In the genomic region with DNA sequence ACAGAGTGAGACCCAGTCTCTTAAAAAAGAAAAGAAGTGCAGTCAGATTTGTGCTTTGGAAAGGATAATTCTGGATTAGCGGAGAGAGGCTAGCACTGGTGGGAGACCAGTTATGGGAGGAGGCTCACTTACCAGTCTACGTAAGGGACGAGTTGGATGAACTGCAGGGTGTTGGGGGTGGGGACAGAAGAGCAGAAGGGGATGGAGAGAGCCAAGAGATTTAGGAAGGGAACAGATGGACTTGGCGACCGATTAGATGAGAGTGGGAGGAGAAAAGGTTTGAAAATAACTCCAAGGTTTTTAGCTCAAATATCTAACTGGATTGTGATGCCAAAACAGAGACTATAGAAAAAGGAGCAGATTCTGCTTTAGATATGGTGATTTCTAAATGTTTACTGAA, we compare ENCODE assay signal across 27 cellular contexts.
DNase-seq lines count a peak whose midpoint lies in the region; ATAC-seq and TF ChIP-seq lines count a peak whose summit lies in the region.
"Had no signal": no experiment of that assay in that cellular context is flagged by ENCODE, and none has a peak within 500 bp of the region (broad histone marks: within the 10 kb centered on the region; RNA-seq: fewer than 3 reads in every experiment).

No MANE protein-coding gene starts in this region.

- POLR2A ChIA-PET in activated CD4-positive, alpha-beta memory T cell treated with anti-CD3 and anti-CD28 coated beads for 36 hours (lab: Charles Lee): no interaction called here
- POLR2A ChIA-PET in activated CD4-positive, alpha-beta memory T cell treated with anti-CD3 and anti-CD28 coated beads, Interleukin-2, amount 10 ng/mL, durations not matched to agents 7 days and 5 days (lab: Charles Lee): no interaction called here

- DNase-seq in activated CD4-positive, alpha-beta memory T cell treated with anti-CD3 and anti-CD28 coated beads for 36 hours: no peak
- no peak for DNase-seq in activated CD4-positive, alpha-beta memory T cell treated with anti-CD3 and anti-CD28 coated beads, Interleukin-2, amount 10 ng/mL, durations not matched to agents 7 days and 5 days
- peak; percentile 43 for DNase-seq in NCI-H1694 treated with DMSO at 0.1 percent for 48 hours (lab: John Stamatoyannopoulos, UW)
- peak; percentile 98 for DNase-seq in cerebellar cortex (ENCODE audit: low spot score)
- peak; percentile 19 for DNase-seq in occipital lobe (lab: John Stamatoyannopoulos, UW)
- no peak for DNase-seq in endodermal cell
- DNase-seq in upper lobe of right lung: no peak
- DNase-seq: activated gamma-delta T cell; body of pancreas; CD4-positive, CD25-positive, alpha-beta regulatory T cell; DMS53; GF-D8; lower lobe of right lung; MV-4-11; NCI-H1436 treated with DMSO at 0.1 percent for 48 hours; NCI-H526; pancreas; retina; SHP77; stimulated activated naive CD8-positive, alpha-beta T cell treated with anti-CD3 and anti-CD28 coated beads, Interleukin-15, amount 100 ng/mL, for 72 hours; T-helper 9 cell had no signal

- 96 to 98% methylated on average over 5 of the region's 5 CpGs for WGBS in endodermal cell (ENCODE audit: insufficient coverage in 1 of 2, insufficient read length in 1 of 2), 2 experiments

- H3K4me3 Mint-ChIP-seq in activated CD4-positive, alpha-beta memory T cell treated with anti-CD3 and anti-CD28 coated beads for 36 hours: no peak overlapping the region
- H3K4me3 Mint-ChIP-seq in activated CD4-positive, alpha-beta memory T cell treated with anti-CD3 and anti-CD28 coated beads, Interleukin-2, amount 10 ng/mL, durations not matched to agents 7 days and 5 days: no peak overlapping the region
- no peak overlapping the region for H3K4me3 Mint-ChIP-seq in endodermal cell
- H3K4me3 Mint-ChIP-seq: nephron; stimulated activated naive CD8-positive, alpha-beta T cell treated with anti-CD3 and anti-CD28 coated beads, Interleukin-15, amount 100 ng/mL, for 72 hours; WTC11 had no signal

- H3K27me3 ChIP-seq in endodermal cell (ENCODE audit: control insufficient read depth, insufficient read depth, low read length, poor library complexity, severe bottlenecking) (no peaks in the 10 kb centered on the region), upper lobe of right lung (no peaks in the 10 kb centered on the region)
- H3K27me3 ChIP-seq: body of pancreas, pancreas, tibial nerve had no signal

- H3K36me3 ChIP-seq in endodermal cell (ENCODE audit: control insufficient read depth, insufficient read depth, low read length) (no peaks in the 10 kb centered on the region), upper lobe of right lung (peaks cover 21% of the 10 kb centered on the region)

- intact Hi-C loops in activated CD4-positive, alpha-beta memory T cell treated with anti-CD3 and anti-CD28 coated beads for 36 hours (cut with micrococcal nuclease): no loop called here
- intact Hi-C loops in upper lobe of right lung (cut with DNase I): no loop called here

- H3K4me1 Mint-ChIP-seq in activated CD4-positive, alpha-beta memory T cell treated with anti-CD3 and anti-CD28 coated beads for 36 hours (ENCODE audit: low read depth): peaks cover 15% of the 10 kb centered on the region
- peaks cover 10% of the 10 kb centered on the region for H3K4me1 Mint-ChIP-seq in activated CD4-positive, alpha-beta memory T cell treated with anti-CD3 and anti-CD28 coated beads, Interleukin-2, amount 10 ng/mL, durations not matched to agents 7 days and 5 days
- H3K4me1 Mint-ChIP-seq in endodermal cell: peaks cover 5% of the 10 kb centered on the region
- H3K4me1 Mint-ChIP-seq: WTC11 had no signal

- H3K36me3 Mint-ChIP-seq in activated CD4-positive, alpha-beta memory T cell treated with anti-CD3 and anti-CD28 coated beads for 36 hours: peaks cover 35% of the 10 kb centered on the region
- H3K36me3 Mint-ChIP-seq in activated CD4-positive, alpha-beta memory T cell treated with anti-CD3 and anti-CD28 coated beads, Interleukin-2, amount 10 ng/mL, durations not matched to agents 7 days and 5 days (ENCODE audit: low read depth): peaks cover 51% of the 10 kb centered on the region
- peaks cover 6% of the 10 kb centered on the region for H3K36me3 Mint-ChIP-seq in endodermal cell (ENCODE audit: low read depth)

- TF ChIP-seq CTCF in endodermal cell (conservative IDR thresholded peaks at IDR 0.05) (no peak), upper lobe of right lung (IDR thresholded peaks at IDR 0.05) (no peak)

- H3K4me3 ChIP-seq in endodermal cell (ENCODE audit: low read length) (no peak overlapping the region), upper lobe of right lung (no peak overlapping the region)
- H3K4me3 ChIP-seq: body of pancreas, lower lobe of right lung, pancreas, skin epidermis, tibial nerve had no signal

- H3K27me3 Mint-ChIP-seq in activated CD4-positive, alpha-beta memory T cell treated with anti-CD3 and anti-CD28 coated beads for 36 hours: no peaks in the 10 kb centered on the region
- H3K27me3 Mint-ChIP-seq in activated CD4-positive, alpha-beta memory T cell treated with anti-CD3 and anti-CD28 coated beads, Interleukin-2, amount 10 ng/mL, durations not matched to agents 7 days and 5 days: no peaks in the 10 kb centered on the region
- no peaks in the 10 kb centered on the region for H3K27me3 Mint-ChIP-seq in endodermal cell (ENCODE audit: insufficient read depth)
- H3K27me3 Mint-ChIP-seq: CD4-positive, CD25-positive, alpha-beta regulatory T cell; stimulated activated naive CD8-positive, alpha-beta T cell treated with anti-CD3 and anti-CD28 coated beads, Interleukin-15, amount 100 ng/mL, for 72 hours had no signal

- no peaks in the 10 kb centered on the region for H3K4me1 ChIP-seq in endodermal cell (ENCODE audit: control insufficient read depth, insufficient read depth, low read length)
- no peaks in the 10 kb centered on the region for H3K4me1 ChIP-seq in upper lobe of right lung
- H3K4me1 ChIP-seq: body of pancreas, lower lobe of right lung, pancreas, tibial nerve had no signal

- no peak overlapping the region for H3K9ac ChIP-seq in endodermal cell (ENCODE audit: extremely low read depth, low read length, poor library complexity, severe bottlenecking)

- ATAC-seq in upper lobe of right lung: no peak
- no peak for ATAC-seq in HG03521 (IDR thresholded peaks at IDR 0.05; ENCODE audit: unreplicated experiment)
- ATAC-seq: body of pancreas; lower lobe of right lung; Panc1; pancreas; stimulated activated naive CD8-positive, alpha-beta T cell treated with anti-CD3 and anti-CD28 coated beads, Interleukin-15, amount 100 ng/mL, for 72 hours; WTC11 had no signal

- no peaks in the 10 kb centered on the region for H3K9me3 Mint-ChIP-seq in activated CD4-positive, alpha-beta memory T cell treated with anti-CD3 and anti-CD28 coated beads for 36 hours
- H3K9me3 Mint-ChIP-seq in activated CD4-positive, alpha-beta memory T cell treated with anti-CD3 and anti-CD28 coated beads, Interleukin-2, amount 10 ng/mL, durations not matched to agents 7 days and 5 days: no peaks in the 10 kb centered on the region
- H3K9me3 Mint-ChIP-seq in endodermal cell: no peaks in the 10 kb centered on the region
- H3K9me3 Mint-ChIP-seq: CD4-positive, CD25-positive, alpha-beta regulatory T cell; nephron; stimulated activated naive CD8-positive, alpha-beta T cell treated with anti-CD3 and anti-CD28 coated beads, Interleukin-15, amount 100 ng/mL, for 72 hours; WTC11 had no signal

- no peak overlapping the region for H3K27ac ChIP-seq in endodermal cell (ENCODE audit: low read depth, low read length)
- no peak overlapping the region for H3K27ac ChIP-seq in upper lobe of right lung
- H3K27ac ChIP-seq: body of pancreas, lower lobe of right lung, pancreas, skin epidermis, tibial nerve had no signal

- H3K27ac Mint-ChIP-seq in activated CD4-positive, alpha-beta memory T cell treated with anti-CD3 and anti-CD28 coated beads for 36 hours: peak overlapping the region; percentile 18
- H3K27ac Mint-ChIP-seq in activated CD4-positive, alpha-beta memory T cell treated with anti-CD3 and anti-CD28 coated beads, Interleukin-2, amount 10 ng/mL, durations not matched to agents 7 days and 5 days: no peak overlapping the region
- H3K27ac Mint-ChIP-seq in endodermal cell: no peak overlapping the region
- H3K27ac Mint-ChIP-seq: WTC11 had no signal

- H3K9me3 ChIP-seq in endodermal cell (ENCODE audit: control insufficient read depth, low read length): no peaks in the 10 kb centered on the region
- no peaks in the 10 kb centered on the region for H3K9me3 ChIP-seq in upper lobe of right lung
- H3K9me3 ChIP-seq: body of pancreas, lower lobe of right lung, pancreas, tibial nerve had no signal

- CTCF ChIA-PET in activated CD4-positive, alpha-beta memory T cell treated with anti-CD3 and anti-CD28 coated beads for 36 hours (lab: Charles Lee): interaction anchor here (1.0 kb wide), 1 partner anchor 11 kb away, joined by 3 read pairs; no protein-coding TSS in a partner anchor
- CTCF ChIA-PET in activated CD4-positive, alpha-beta memory T cell treated with anti-CD3 and anti-CD28 coated beads, Interleukin-2, amount 10 ng/mL, durations not matched to agents 7 days and 5 days (lab: Charles Lee): no interaction called here

Comparison
In these comparisons a context has a peak if more than half of its experiments do, and no peak if none do; other contexts are left out.
1. DNase-seq: peak in NCI-H1694 treated with DMSO at 0.1 percent for 48 hours (single experiment), cerebellar cortex (single experiment) and occipital lobe (single experiment); none in activated CD4-positive, alpha-beta memory T cell treated with anti-CD3 and anti-CD28 coated beads for 36 hours (single experiment), activated CD4-positive, alpha-beta memory T cell treated with anti-CD3 and anti-CD28 coated beads, Interleukin-2, amount 10 ng/mL, durations not matched to agents 7 days and 5 days (single experiment), endodermal cell (single experiment) and upper lobe of right lung (single experiment).